In genomic region chr2:46802665-46803550, GRCh38 we compare ENCODE assay signal across 13 cellular contexts.
DNase-seq lines count a peak whose midpoint lies in the region; ATAC-seq, FAIRE-seq and TF ChIP-seq lines count a peak whose summit lies in the region.
"Had no signal": no experiment of that assay in that cellular context is flagged by ENCODE, and none has a peak within 500 bp of the region (broad histone marks: within the 10 kb centered on the region; RNA-seq: fewer than 3 reads in every experiment).

No MANE protein-coding gene starts in this region.

- WGBS in A549 (ENCODE audit: missing lambda C conversion rate) = 92% methylated on average over 13 of the region's 13 CpGs
- WGBS in endodermal cell (ENCODE audit: insufficient coverage in 1 of 2, insufficient read length in 1 of 2), 2 experiments = 94 to 98% methylated on average over 7 to 13 of the region's 13 CpGs

- no peak overlapping the region for H3K4me2 ChIP-seq in A549

- H3K27ac Mint-ChIP-seq in endodermal cell = no peak overlapping the region
- peak overlapping the region; percentile 44 for H3K27ac Mint-ChIP-seq in mesothelial cell of epicardium

- ATAC-seq in A549 (peak in 1 of 2 experiments; percentile 11; a peak in 1 of 6 replicates), HG03460 (IDR thresholded peaks at IDR 0.05; ENCODE audit: unreplicated experiment) (no peak), HG03521 (IDR thresholded peaks at IDR 0.05; ENCODE audit: unreplicated experiment) (no peak), HG03457 (IDR thresholded peaks at IDR 0.05; ENCODE audit: unreplicated experiment) (no peak)
- ATAC-seq: gastroesophageal sphincter had no signal

- no peak for TF ChIP-seq EP300 in A549 (IDR thresholded peaks at IDR 0.05)

- H3K9me3 Mint-ChIP-seq in endodermal cell (no peaks in the 10 kb centered on the region), mesothelial cell of epicardium (no peaks in the 10 kb centered on the region)

- TF ChIP-seq POLR2A in A549 (IDR thresholded peaks at IDR 0.05; ENCODE audit: low read length) = no peak

- H3K27me3 Mint-ChIP-seq in endodermal cell (ENCODE audit: insufficient read depth) = peaks cover 10% of the 10 kb centered on the region
- peaks cover 10% of the 10 kb centered on the region for H3K27me3 Mint-ChIP-seq in mesothelial cell of epicardium (ENCODE audit: low read depth)

- no peaks in the 10 kb centered on the region for H3K36me3 Mint-ChIP-seq in endodermal cell (ENCODE audit: low read depth)
- no peaks in the 10 kb centered on the region for H3K36me3 Mint-ChIP-seq in mesothelial cell of epicardium

- H3K4me1 ChIP-seq in A549 = peaks cover 30% of the 10 kb centered on the region
- H3K4me1 ChIP-seq in endodermal cell (ENCODE audit: control insufficient read depth, insufficient read depth, low read length) = no peaks in the 10 kb centered on the region

- no peaks in the 10 kb centered on the region for H3K27me3 ChIP-seq in endodermal cell (ENCODE audit: control insufficient read depth, insufficient read depth, low read length, poor library complexity, severe bottlenecking)
- H3K27me3 ChIP-seq: dorsolateral prefrontal cortex, gastroesophageal sphincter had no signal

- H3K9me3 ChIP-seq in A549 (no peaks in the 10 kb centered on the region), endodermal cell (ENCODE audit: control insufficient read depth, low read length) (no peaks in the 10 kb centered on the region)
- H3K9me3 ChIP-seq: gastroesophageal sphincter had no signal

- peak; percentile 37 to 48; a peak in 3 of 5 replicates for TF ChIP-seq RAD21 in A549 (conservative IDR thresholded peaks at IDR 0.05 in 1 of 2, IDR thresholded peaks at IDR 0.05 in 1 of 2)

- TF ChIP-seq CTCF in A549 (IDR thresholded peaks at IDR 0.05) = no peak; the same call in 2 of the 3 replicates
- TF ChIP-seq CTCF in endodermal cell (conservative IDR thresholded peaks at IDR 0.05) = peak; percentile 13
- TF ChIP-seq CTCF in mesothelial cell of epicardium (IDR thresholded peaks at IDR 0.05; ENCODE audit: unreplicated experiment) = no peak

- H3K4me1 Mint-ChIP-seq in endodermal cell (no peaks in the 10 kb centered on the region), mesothelial cell of epicardium (peaks cover 18% of the 10 kb centered on the region)

- no peak overlapping the region for H3K9ac ChIP-seq in endodermal cell (ENCODE audit: extremely low read depth, low read length, poor library complexity, severe bottlenecking)

- H3K27ac ChIP-seq in A549 = peak overlapping the region in 1 of 2 experiments; percentile 78; a peak in 3 of 6 replicates
- no peak overlapping the region for H3K27ac ChIP-seq in endodermal cell (ENCODE audit: low read depth, low read length)

- H3K4me3 ChIP-seq in A549 (no peak overlapping the region), endodermal cell (ENCODE audit: low read length) (no peak overlapping the region)
- H3K4me3 ChIP-seq: gastroesophageal sphincter had no signal

- DNase-seq in A549 (ENCODE audit: low read depth in 1 of 2, low spot score in 1 of 2) (no peak), M059J (ENCODE audit: low read depth) (peak; percentile 51), endodermal cell (peak; percentile 30), mesothelial cell of epicardium (ENCODE audit: low spot score in 2 of 2, unreplicated experiment in 2 of 2) (no peak), SIG-M5 treated with dmso at 0.1 percent for 504 hours (lab: John Stamatoyannopoulos, UW; ENCODE audit: unreplicated experiment) (no peak)
- DNase-seq: NCI-H1092 treated with DMSO at 0.1 percent for 48 hours, NCI-H526 treated with DMSO at 0.1 percent for 48 hours had no signal

- no peaks in the 10 kb centered on the region for H3K36me3 ChIP-seq in endodermal cell (ENCODE audit: control insufficient read depth, insufficient read depth, low read length)
- H3K36me3 ChIP-seq: gastroesophageal sphincter had no signal

- FAIRE-seq in A549 (lab: Jason Lieb, UNC) = no peak
- FAIRE-seq: H1 had no signal

- H3K4me3 Mint-ChIP-seq in endodermal cell (no peak overlapping the region), mesothelial cell of epicardium (no peak overlapping the region)

- CTCF ChIA-PET in A549 (lab: Yijun Ruan, JAX) = interaction anchor here (0.6 to 3.2 kb wide), 13 partner anchors 10 to 398 kb away, joined by 3 to 13 read pairs (median 4); no protein-coding TSS in a partner anchor

- POLR2A ChIA-PET in A549 (lab: Yijun Ruan, JAX) = no interaction called here

TF ChIP-seq in A549, 52 proteins besides CTCF, POLR2A, EP300 and RAD21:
- TF ChIP-seq FOSL2 (IDR thresholded peaks at IDR 0.05) = no peak
- TF ChIP-seq FOSL2 (CRISPR knock-in tag; IDR thresholded peaks at IDR 0.05) = no peak
- TF ChIP-seq KDM1A (IDR thresholded peaks at IDR 0.05; ENCODE audit: low read depth) = no peak
- TF ChIP-seq CEBPB (IDR thresholded peaks at IDR 0.05) = no peak
- TF ChIP-seq ESRRA (IDR thresholded peaks at IDR 0.05; ENCODE audit: borderline replicate concordance, low read length) = no peak
- no peak for TF ChIP-seq HMGXB4 (CRISPR knock-in tag; IDR thresholded peaks at IDR 0.05; ENCODE audit: borderline replicate concordance)
- no peak for TF ChIP-seq ATOH8 (CRISPR knock-in tag; IDR thresholded peaks at IDR 0.05; ENCODE audit: low read depth)
- no peak for TF ChIP-seq GATA3 (IDR thresholded peaks at IDR 0.05; ENCODE audit: borderline replicate concordance)
- TF ChIP-seq TP53 (CRISPR knock-in tag; IDR thresholded peaks at IDR 0.05) = no peak
- no peak for TF ChIP-seq JUNB (IDR thresholded peaks at IDR 0.05)
- no peak for TF ChIP-seq HES2 (IDR thresholded peaks at IDR 0.05)
- TF ChIP-seq CBX2 (IDR thresholded peaks at IDR 0.05; ENCODE audit: borderline replicate concordance, low read depth) = no peak
TF ChIP-seq in A549: peak in this region for 0.

Comparison
In these comparisons a context has a peak if more than half of its experiments do, and no peak if none do; other contexts are left out.
1. DNase-seq: peak in M059J (single experiment) and endodermal cell (single experiment); none in A549 (0 of 2), mesothelial cell of epicardium (0 of 2) and SIG-M5 treated with dmso at 0.1 percent for 504 hours (single experiment).